ENCODE assay signal across 25 cellular contexts in genomic region chr7:16318463-16318862, GRCh38.
DNase-seq lines count a peak whose midpoint lies in the region; ATAC-seq, FAIRE-seq and TF ChIP-seq lines count a peak whose summit lies in the region.
"Had no signal": no experiment of that assay in that cellular context is flagged by ENCODE, and none has a peak within 500 bp of the region (broad histone marks: within the 10 kb centered on the region; RNA-seq: fewer than 3 reads in every experiment).

No MANE protein-coding gene starts in this region.

- no peaks in the 10 kb centered on the region for H3K9me2 ChIP-seq in PC-3 (replicated peaks; ENCODE audit: low read length)

- H3K27ac ChIP-seq in ACC112 (ENCODE audit: low read depth, low read length) (peak overlapping the region; percentile 37; the same call in 1 of the 2 replicates), PC-3 (ENCODE audit: low read length) (peak overlapping the region; percentile 62), K562 (ENCODE audit: extremely low read depth, low read depth, low read length) (no peak overlapping the region), smooth muscle cell (ENCODE audit: low read depth) (peak overlapping the region; percentile 82)
- H3K27ac ChIP-seq: RWPE1 had no signal

- TF ChIP-seq POLR2A in K562 (conservative IDR thresholded peaks at IDR 0.05), result no peak

- no peaks in the 10 kb centered on the region for H3K27me3 Mint-ChIP-seq in T-cell
- H3K27me3 Mint-ChIP-seq: CD4-positive, alpha-beta memory T cell had no signal

- H3K9ac ChIP-seq in PC-3 (ENCODE audit: low read length) (no peak overlapping the region), K562 (ENCODE audit: insufficient read depth in 1 of 2, low read depth in 2 of 2, low read length in 2 of 2) (no peak overlapping the region), smooth muscle cell (ENCODE audit: low read depth) (peak overlapping the region; percentile 24)

- peak; percentile 58 for ATAC-seq in PC-3
- no peak for ATAC-seq in K562
- no peak for ATAC-seq in T-cell (replicated peaks in 1 of 4)

- DNase-seq in PC-3 (peak; percentile 2), K562 (ENCODE audit: extremely low read depth in 1 of 4, low spot score in 3 of 4) (no peak), smooth muscle cell (lab: John Stamatoyannopoulos, UW; ENCODE audit: unreplicated experiment) (no peak), T-cell (no peak), GM13976 (ENCODE audit: low spot score) (no peak)
- DNase-seq in activated CD4-positive, alpha-beta T cell treated with anti-CD3 and anti-CD28 coated beads, Interleukin-2, amount 50 U/mL, for 48 hours, result no peak
- DNase-seq: C1 segment of cervical spinal cord; CD4-positive, alpha-beta memory T cell; COR-L47; DMS79 treated with DMSO at 0.1 percent for 48 hours; GF-D8; Karpas-422; NCI-H1092; NCI-H1417 treated with DMSO at 0.1 percent for 48 hours; NCI-H187; NCI-H2081 treated with DMSO at 0.1 percent for 48 hours; NCI-H446; NCI-H524 treated with DMSO at 0.1 percent for 48 hours; NCI-H774; NK-92 treated with Interleukin-12 subunit alpha and Interleukin-12 subunit beta, amount 100 ng/mL, for 24 hours; SHP77 had no signal

- no peak for TF ChIP-seq CTCF in PC-3 (conservative IDR thresholded peaks at IDR 0.05; ENCODE audit: low read depth, low read length)
- TF ChIP-seq CTCF in K562 (IDR thresholded peaks at IDR 0.05 in 2 of 3, conservative IDR thresholded peaks at IDR 0.05 in 1 of 3; ENCODE audit: insufficient read depth in 2 of 3, low read depth in 1 of 3, low read length in 3 of 3), result no peak
- no peak for TF ChIP-seq CTCF in smooth muscle cell (IDR thresholded peaks at IDR 0.05; ENCODE audit: borderline replicate concordance, insufficient read depth, poor library complexity, severe bottlenecking)
- no peak for TF ChIP-seq CTCF in GM13976 (IDR thresholded peaks at IDR 0.05; ENCODE audit: borderline replicate concordance, control extremely low read depth, extremely low read depth, insufficient read depth, missing control alignments)

- CTCF ChIA-PET in PC-3 (lab: Charles Lee), result interaction anchor here (0.6 to 0.9 kb wide), 3 partner anchors 177 to 246 kb away, joined by 3 to 5 read pairs (median 3); no protein-coding TSS in a partner anchor
- CTCF ChIA-PET in K562 (lab: Yijun Ruan, JAX; ENCODE audit: low intra/inter-chr PET ratio), result no interaction called here
- CTCF ChIA-PET in T-cell (lab: Charles Lee), result no interaction called here

- H3K9me3 ChIP-seq in PC-3 (ENCODE audit: low read length) (no peaks in the 10 kb centered on the region), K562 (replicated peaks; ENCODE audit: control insufficient read depth, insufficient read depth, low read depth, low read length) (no peaks in the 10 kb centered on the region), smooth muscle cell (replicated peaks; ENCODE audit: low read depth) (no peaks in the 10 kb centered on the region)

- TF ChIP-seq EP300 in K562 (IDR thresholded peaks at IDR 0.05; ENCODE audit: low read length), result no peak

- no peaks in the 10 kb centered on the region for H4K20me1 ChIP-seq in PC-3 (ENCODE audit: low read length)
- no peaks in the 10 kb centered on the region for H4K20me1 ChIP-seq in K562 (replicated peaks; ENCODE audit: control insufficient read depth, insufficient read depth, low read length)
- no peaks in the 10 kb centered on the region for H4K20me1 ChIP-seq in smooth muscle cell (ENCODE audit: low read depth)

- no peaks in the 10 kb centered on the region for H3K9me3 Mint-ChIP-seq in T-cell

- intact Hi-C loops in PC-3 (cut with micrococcal nuclease), result loop anchor here (5.0 kb wide), 1 partner anchor 104 kb away; the partner anchor contains the start of gene CRPPA
- intact Hi-C loops in K562 (cut with micrococcal nuclease), result no loop called here

- in situ Hi-C loops in K562 (cut with MboI), result no loop called here
- in situ Hi-C loops in GM13976 (cut with MboI; ENCODE audit: low sequenced_read_pairs, unreplicated experiment), result no loop called here

- H3K36me3 ChIP-seq in ACC112 (ENCODE audit: insufficient read depth, low read length) (no peaks in the 10 kb centered on the region), PC-3 (ENCODE audit: low read depth, low read length) (no peaks in the 10 kb centered on the region), K562 (ENCODE audit: control insufficient read depth, insufficient read depth, low read length) (peaks cover 10% of the 10 kb centered on the region; the same call in 1 of the 3 replicates), smooth muscle cell (ENCODE audit: low read depth) (no peaks in the 10 kb centered on the region)

- H3K27ac Mint-ChIP-seq in T-cell, result no peak overlapping the region
- H3K27ac Mint-ChIP-seq: CD4-positive, alpha-beta memory T cell had no signal

- H3K4me3 Mint-ChIP-seq in T-cell, result no peak overlapping the region
- H3K4me3 Mint-ChIP-seq: CD4-positive, alpha-beta memory T cell had no signal

- no peak overlapping the region for H2AFZ ChIP-seq in ACC112 (ENCODE audit: low read length, unreplicated experiment)
- no peak overlapping the region for H2AFZ ChIP-seq in PC-3 (ENCODE audit: low read length)
- H2AFZ ChIP-seq in K562 (ENCODE audit: low read depth, low read length), result no peak overlapping the region
- H2AFZ ChIP-seq in smooth muscle cell (ENCODE audit: low read depth), result no peak overlapping the region

- H3K9me1 ChIP-seq in K562 (ENCODE audit: control insufficient read depth, insufficient read depth, low read length), result no peaks in the 10 kb centered on the region

- H3K36me3 Mint-ChIP-seq in T-cell, result no peaks in the 10 kb centered on the region
- H3K36me3 Mint-ChIP-seq: CD4-positive, alpha-beta memory T cell had no signal

- peaks cover 14% of the 10 kb centered on the region for H3K4me1 ChIP-seq in ACC112 (ENCODE audit: control insufficient read depth, insufficient read depth, low read length, unreplicated experiment)
- H3K4me1 ChIP-seq in PC-3 (ENCODE audit: insufficient read depth, low read length), result peaks cover 20% of the 10 kb centered on the region
- no peaks in the 10 kb centered on the region for H3K4me1 ChIP-seq in K562 (replicated peaks in 1 of 2; ENCODE audit: control insufficient read depth in 2 of 2, insufficient read depth in 2 of 2, low read length in 2 of 2)
- no peaks in the 10 kb centered on the region for H3K4me1 ChIP-seq in smooth muscle cell (ENCODE audit: low read depth)

- H3F3A ChIP-seq in PC-3 (ENCODE audit: low read length, unreplicated experiment) (no peaks in the 10 kb centered on the region), smooth muscle cell (ENCODE audit: low read depth) (no peaks in the 10 kb centered on the region)

- H3K4me3 ChIP-seq in ACC112 (ENCODE audit: low read depth, low read length), result no peak overlapping the region
- 0 out of 2 replicates have a peak overlapping the region, but pooled peaks have one; percentile 9 for H3K4me3 ChIP-seq in PC-3 (ENCODE audit: low read length)
- no peak overlapping the region for H3K4me3 ChIP-seq in K562
- no peak overlapping the region for H3K4me3 ChIP-seq in smooth muscle cell

- POLR2A ChIA-PET in PC-3 (lab: Charles Lee; ENCODE audit: unreplicated experiment), result interaction anchor here (0.6 to 0.7 kb wide), 2 partner anchors 196 to 246 kb away, joined by 4 read pairs; no protein-coding TSS in a partner anchor
- POLR2A ChIA-PET in K562 (lab: Yijun Ruan, JAX), result no interaction called here
- POLR2A ChIA-PET in T-cell (lab: Charles Lee), result no interaction called here

- no peaks in the 10 kb centered on the region for H3K4me1 Mint-ChIP-seq in T-cell

- H3K79me2 ChIP-seq in ACC112 (ENCODE audit: control insufficient read depth, insufficient read depth, low read length, unreplicated experiment), result no peaks in the 10 kb centered on the region
- no peaks in the 10 kb centered on the region for H3K79me2 ChIP-seq in PC-3 (ENCODE audit: low read length)
- H3K79me2 ChIP-seq in K562 (ENCODE audit: control insufficient read depth, insufficient read depth, low read length), result peaks cover 11% of the 10 kb centered on the region; the same call in 1 of the 3 replicates
- no peaks in the 10 kb centered on the region for H3K79me2 ChIP-seq in smooth muscle cell (ENCODE audit: low read depth)

- BruUV-seq in PC-3 (replicated peaks; lab: Mats Ljungman, UMichigan) (no TSS peak), K562 (replicated peaks; lab: Mats Ljungman, UMichigan) (no TSS peak)

- TF ChIP-seq RAD21 in K562 (CRISPR knock-in tag; conservative IDR thresholded peaks at IDR 0.05 in 1 of 2, IDR thresholded peaks at IDR 0.05 in 1 of 2), result no peak

- H3K4me2 ChIP-seq in PC-3 (ENCODE audit: low read length) (peak overlapping the region; percentile 51), K562 (ENCODE audit: insufficient read depth, low read length) (no peak overlapping the region), smooth muscle cell (no peak overlapping the region)

- no peak for FAIRE-seq in K562 (lab: Jason Lieb, UNC)
- FAIRE-seq: A204.1, GM12891 had no signal

- no peaks in the 10 kb centered on the region for H3K27me3 ChIP-seq in ACC112 (ENCODE audit: insufficient read depth, low read length)
- no peaks in the 10 kb centered on the region for H3K27me3 ChIP-seq in PC-3 (ENCODE audit: low read length)
- H3K27me3 ChIP-seq in K562 (ENCODE audit: control insufficient read depth in 2 of 2, insufficient read depth in 2 of 2, low read length in 2 of 2), result no peaks in the 10 kb centered on the region
- no peaks in the 10 kb centered on the region for H3K27me3 ChIP-seq in smooth muscle cell (ENCODE audit: low read depth)

TF ChIP-seq in K562, 482 proteins besides CTCF, POLR2A, EP300 and RAD21:
- TF ChIP-seq NFIX (CRISPR knock-in tag; IDR thresholded peaks at IDR 0.05; ENCODE audit: low read depth) (no peak), TCF7L2 (IDR thresholded peaks at IDR 0.05; ENCODE audit: low read depth, low read length) (no peak), ZNF316 (IDR thresholded peaks at IDR 0.05) (peak; percentile 41; the same call in 1 of the 2 replicates)
- TF ChIP-seq, protein P1, sequence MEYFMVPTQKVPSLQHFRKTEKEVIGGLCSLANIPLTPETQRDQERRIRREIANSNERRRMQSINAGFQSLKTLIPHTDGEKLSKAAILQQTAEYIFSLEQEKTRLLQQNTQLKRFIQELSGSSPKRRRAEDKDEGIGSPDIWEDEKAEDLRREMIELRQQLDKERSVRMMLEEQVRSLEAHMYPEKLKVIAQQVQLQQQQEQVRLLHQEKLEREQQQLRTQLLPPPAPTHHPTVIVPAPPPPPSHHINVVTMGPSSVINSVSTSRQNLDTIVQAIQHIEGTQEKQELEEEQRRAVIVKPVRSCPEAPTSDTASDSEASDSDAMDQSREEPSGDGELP (CRISPR knock-in tag; IDR thresholded peaks at IDR 0.05; ENCODE audit: borderline replicate concordance), result no peak
